In genomic region chr1:201670517-201670916, GRCh38 we compare ENCODE assay signal across 32 cellular contexts.
"Had no signal": no experiment of that assay in that cellular context is flagged by ENCODE, and none has a peak within 500 bp of the region (broad histone marks: within the 10 kb centered on the region; RNA-seq: fewer than 3 reads in every experiment).

No MANE protein-coding gene starts in this region.

- H3K4me1 ChIP-seq: breast epithelium, foreskin keratinocyte had no signal

- H3K36me3 ChIP-seq: ascending aorta, breast epithelium, cardiac muscle cell, gastrocnemius medialis had no signal

- H3K27ac ChIP-seq: ascending aorta, breast epithelium, cardiac muscle cell, esophagus muscularis mucosa, foreskin keratinocyte, gastrocnemius medialis, heart left ventricle, VCaP had no signal

- H3K9me3 ChIP-seq: ascending aorta, breast epithelium, esophagus muscularis mucosa, gastrocnemius medialis, heart left ventricle had no signal

- ATAC-seq: activated naive CD4-positive, alpha-beta T cell treated with anti-CD3 and anti-CD28 coated beads, Interleukin-2, amount 50 U/mL, for 72 hours; activated T-cell treated with anti-CD3 and anti-CD28 coated beads, Interleukin-2, amount 50 U/mL, for 72 hours; effector memory CD8-positive, alpha-beta T cell; foreskin keratinocyte; gastrocnemius medialis; heart left ventricle; WTC11 had no signal

- H3K27me3 ChIP-seq: ascending aorta, breast epithelium, cardiac muscle cell, esophagus muscularis mucosa, foreskin keratinocyte, gastrocnemius medialis, heart left ventricle had no signal

- DNase-seq: activated CD4-positive, alpha-beta memory T cell treated with anti-CD3 and anti-CD28 coated beads, Interleukin-2, amount 10 ng/mL, durations not matched to agents 7 days and 5 days; activated CD4-positive, alpha-beta T cell treated with anti-CD3 and anti-CD28 coated beads for 1 hour; activated CD4-positive, alpha-beta T cell treated with anti-CD3 and anti-CD28 coated beads for 4 hours; activated CD4-positive, alpha-beta T cell treated with anti-CD3 and anti-CD28 coated beads, Interleukin-2, amount 10 ng/mL, durations not matched to agents 7 days and 5 days; activated CD4-positive, alpha-beta T cell treated with anti-CD3 and anti-CD28 coated beads, Interleukin-2, amount 50 U/mL, for 4 hours; activated CD8-positive, alpha-beta memory T cell treated with anti-CD3 and anti-CD28 coated beads, Interleukin-2, amount 50 U/mL, for 48 hours; activated gamma-delta T cell; activated naive CD4-positive, alpha-beta T cell; activated naive CD4-positive, alpha-beta T cell treated with anti-CD3 and anti-CD28 coated beads, Interleukin-2, amount 10 ng/mL, durations not matched to agents 7 days and 5 days; activated naive CD8-positive, alpha-beta T cell treated with anti-CD3 and anti-CD28 coated beads, Interleukin-2, amount 10 ng/mL, durations not matched to agents 7 days and 5 days; activated T-cell treated with anti-CD3 and anti-CD28 coated beads for 4 hours; activated T-cell treated with anti-CD3 and anti-CD28 coated beads, Interleukin-2, amount 50 U/mL, for 24 hours; activated T-cell treated with anti-CD3 and anti-CD28 coated beads, Interleukin-2, amount 50 U/mL, for 72 hours; central memory CD4-positive, alpha-beta T cell; cortex of kidney; dermis blood vessel endothelial cell; effector CD4-positive, alpha-beta T cell; effector memory CD8-positive, alpha-beta T cell; erythroblast; foreskin keratinocyte; gastrocnemius medialis; glutamatergic neuron; heart left ventricle; T-helper 2 cell had no signal

- FAIRE-seq: colon had no signal

- H3K4me3 ChIP-seq: ascending aorta, breast epithelium, cardiac muscle cell, esophagus muscularis mucosa, gastrocnemius medialis, heart left ventricle had no signal
